ENCODE assay signal across 8 cellular contexts in genomic region chr2:241064008-241064801, GRCh38. TPM values are rescaled to one million over a fixed set of nuclear protein-coding genes. Genes with fewer than 3 reads are reported as not detected.
DNase-seq lines count a peak whose midpoint lies in the region; ATAC-seq lines count a peak whose summit lies in the region.

No MANE protein-coding gene starts in this region.

- H3K4me3 Mint-ChIP-seq in activated CD4-positive, alpha-beta memory T cell treated with anti-CD3 and anti-CD28 coated beads, Interleukin-2, amount 10 ng/mL, durations not matched to agents 7 days and 5 days, result no peak overlapping the region

- peak; percentile 62 for ATAC-seq in Right ventricle myocardium superior (ENCODE audit: poor library complexity)
- no peak for ATAC-seq in GM18519 (IDR thresholded peaks at IDR 0.05; ENCODE audit: low FRiP score, unreplicated experiment)
- no peak for ATAC-seq in GM21381 (IDR thresholded peaks at IDR 0.05; ENCODE audit: unreplicated experiment)

- DNase-seq in LoVo (ENCODE audit: low spot score), result peak; percentile 28
- DNase-seq in activated CD4-positive, alpha-beta memory T cell treated with anti-CD3 and anti-CD28 coated beads, Interleukin-2, amount 10 ng/mL, durations not matched to agents 7 days and 5 days, result peak; percentile 36
- no peak for DNase-seq in Right ventricle myocardium superior
- peak; percentile 62 for DNase-seq in stimulated activated CD4-positive, alpha-beta T cell treated with anti-CD3 and anti-CD28 coated beads, Interleukin-15, amount 100 ng/mL, for 24 hours
- DNase-seq in DMS 273 (lab: John Stamatoyannopoulos, UW; ENCODE audit: unreplicated experiment), result no peak
- no peak for DNase-seq in NCI-H1092 (lab: John Stamatoyannopoulos, UW)

- CTCF ChIA-PET in activated CD4-positive, alpha-beta memory T cell treated with anti-CD3 and anti-CD28 coated beads, Interleukin-2, amount 10 ng/mL, durations not matched to agents 7 days and 5 days (lab: Charles Lee), result interaction anchor here (1.1 kb wide), 1 partner anchor 14 kb away, joined by 4 read pairs; no protein-coding TSS in a partner anchor

- H3K4me1 Mint-ChIP-seq in activated CD4-positive, alpha-beta memory T cell treated with anti-CD3 and anti-CD28 coated beads, Interleukin-2, amount 10 ng/mL, durations not matched to agents 7 days and 5 days, result no peaks in the 10 kb centered on the region

- intact Hi-C loops in Right ventricle myocardium superior (cut with DNase I), result no loop called here

- no peaks in the 10 kb centered on the region for H3K27me3 Mint-ChIP-seq in activated CD4-positive, alpha-beta memory T cell treated with anti-CD3 and anti-CD28 coated beads, Interleukin-2, amount 10 ng/mL, durations not matched to agents 7 days and 5 days

- no peaks in the 10 kb centered on the region for H3K36me3 Mint-ChIP-seq in activated CD4-positive, alpha-beta memory T cell treated with anti-CD3 and anti-CD28 coated beads, Interleukin-2, amount 10 ng/mL, durations not matched to agents 7 days and 5 days (ENCODE audit: low read depth)

- POLR2A ChIA-PET in activated CD4-positive, alpha-beta memory T cell treated with anti-CD3 and anti-CD28 coated beads, Interleukin-2, amount 10 ng/mL, durations not matched to agents 7 days and 5 days (lab: Charles Lee), result no interaction called here

- H3K27ac Mint-ChIP-seq in activated CD4-positive, alpha-beta memory T cell treated with anti-CD3 and anti-CD28 coated beads, Interleukin-2, amount 10 ng/mL, durations not matched to agents 7 days and 5 days, result no peak overlapping the region

- H3K9me3 Mint-ChIP-seq in activated CD4-positive, alpha-beta memory T cell treated with anti-CD3 and anti-CD28 coated beads, Interleukin-2, amount 10 ng/mL, durations not matched to agents 7 days and 5 days, result no peaks in the 10 kb centered on the region

RNA-seq across cellular contexts. Expression of gene MTERF4, which starts 37.9 kb away (rescaled TPM):
- 10 to 100 TPM; 41.5 to 45.4 TPM for total RNA-seq in activated CD4-positive, alpha-beta memory T cell treated with anti-CD3 and anti-CD28 coated beads, Interleukin-2, amount 10 ng/mL, durations not matched to agents 7 days and 5 days
- 23.8 TPM for total RNA-seq in Right ventricle myocardium superior

Comparison
In these comparisons a context has a peak if more than half of its experiments do, and no peak if none do; other contexts are left out.
1. DNase-seq: peak in LoVo (single experiment), activated CD4-positive, alpha-beta memory T cell treated with anti-CD3 and anti-CD28 coated beads, Interleukin-2, amount 10 ng/mL, durations not matched to agents 7 days and 5 days (single experiment) and stimulated activated CD4-positive, alpha-beta T cell treated with anti-CD3 and anti-CD28 coated beads, Interleukin-15, amount 100 ng/mL, for 24 hours (single experiment); none in Right ventricle myocardium superior (single experiment), DMS 273 (single experiment) and NCI-H1092 (single experiment).